ENCODE assay signal across 9 cellular contexts in the genomic region with DNA sequence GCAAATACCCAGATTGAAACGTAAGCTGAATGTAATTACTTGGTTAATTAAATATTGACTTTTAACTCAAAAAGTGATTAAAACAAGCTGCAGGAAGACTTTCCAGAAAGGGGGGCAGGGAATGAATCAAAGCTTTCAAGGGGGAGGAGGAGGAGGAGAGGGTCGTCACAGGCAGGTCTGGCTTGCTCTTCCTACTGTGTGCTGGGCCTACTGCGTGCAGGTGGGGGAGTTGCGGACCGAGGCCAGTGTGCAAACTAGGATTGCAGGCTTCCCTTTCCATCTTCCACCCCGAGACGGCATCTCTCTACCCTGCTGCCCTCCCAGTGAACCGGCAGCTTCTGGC. TPM values are rescaled to one million over a fixed set of nuclear protein-coding genes. Genes with fewer than 3 reads are reported as not detected.
DNase-seq lines count a peak whose midpoint lies in the region; ATAC-seq, FAIRE-seq and TF ChIP-seq lines count a peak whose summit lies in the region.
"Had no signal": no experiment of that assay in that cellular context is flagged by ENCODE, and none has a peak within 500 bp of the region (broad histone marks: within the 10 kb centered on the region; RNA-seq: fewer than 3 reads in every experiment).

No MANE protein-coding gene starts in this region.

- peaks cover 57% of the 10 kb centered on the region for H3K79me2 ChIP-seq in MM.1S (ENCODE audit: low read length)
- no peaks in the 10 kb centered on the region for H3K79me2 ChIP-seq in endothelial cell of umbilical vein (ENCODE audit: control insufficient read depth, insufficient read depth, low read length)
- no peaks in the 10 kb centered on the region for H3K79me2 ChIP-seq in neural cell (replicated peaks; ENCODE audit: insufficient read depth, low read length)

- H3K9me3 ChIP-seq in MM.1S (replicated peaks; ENCODE audit: insufficient read depth, low read length) (no peaks in the 10 kb centered on the region), endothelial cell of umbilical vein (replicated peaks; ENCODE audit: control insufficient read depth, insufficient read depth, low read length) (no peaks in the 10 kb centered on the region), neural cell (ENCODE audit: low read length) (no peaks in the 10 kb centered on the region)

- H3K27ac ChIP-seq in MM.1S (ENCODE audit: low read length) (peak overlapping the region; percentile 5; the same call in 1 of the 2 replicates), endothelial cell of umbilical vein (ENCODE audit: insufficient read depth, low read depth, low read length) (no peak overlapping the region), neural cell (ENCODE audit: low read length) (no peak overlapping the region)

- POLR2A ChIA-PET in BJ (lab: Charles Lee) = no interaction called here
- POLR2A ChIA-PET in endothelial cell of umbilical vein (lab: Charles Lee) = no interaction called here

- H3K9me2 ChIP-seq in MM.1S (replicated peaks; ENCODE audit: insufficient read depth, low read length) (no peaks in the 10 kb centered on the region), neural cell (ENCODE audit: insufficient read depth, low read length) (no peaks in the 10 kb centered on the region)

- H3K27me3 ChIP-seq in BJ (ENCODE audit: control insufficient read depth, insufficient read depth, low read length) = peaks cover 10% of the 10 kb centered on the region
- no peaks in the 10 kb centered on the region for H3K27me3 ChIP-seq in MM.1S (replicated peaks; ENCODE audit: insufficient read depth, low read length)
- no peaks in the 10 kb centered on the region for H3K27me3 ChIP-seq in endothelial cell of umbilical vein (ENCODE audit: control insufficient read depth in 2 of 2, insufficient read depth in 2 of 2, low read length in 2 of 2)
- peaks cover 20% of the 10 kb centered on the region for H3K27me3 ChIP-seq in neural cell (ENCODE audit: insufficient read depth, low read depth, low read length)

- CTCF ChIA-PET in BJ (lab: Yijun Ruan, JAX) (interaction anchor here (0.7 to 3.8 kb wide), 5 partner anchors 59 to 837 kb away, joined by 5 to 36 read pairs (median 13); no protein-coding TSS in a partner anchor), endothelial cell of umbilical vein (lab: Charles Lee) (interaction anchor here (0.8 to 1.6 kb wide), 5 partner anchors 13 to 836 kb away, joined by 3 to 8 read pairs (median 5); no protein-coding TSS in a partner anchor)

- H3F3A ChIP-seq in MM.1S (ENCODE audit: insufficient read depth, low read length) = peaks cover 14% of the 10 kb centered on the region
- H3F3A ChIP-seq in neural cell (ENCODE audit: insufficient read depth, low read length, poor library complexity, severe bottlenecking) = no peaks in the 10 kb centered on the region

- no peak overlapping the region; the same call in 1 of the 2 replicates for H2AFZ ChIP-seq in MM.1S (ENCODE audit: low read length)
- H2AFZ ChIP-seq in endothelial cell of umbilical vein (ENCODE audit: low read depth, low read length) = peak overlapping the region; percentile 78
- no peak overlapping the region for H2AFZ ChIP-seq in neural cell (ENCODE audit: low read depth, low read length)

- intact Hi-C loops in endothelial cell of umbilical vein (cut with micrococcal nuclease) = no loop called here

- no peak for FAIRE-seq in endothelial cell of umbilical vein (lab: Jason Lieb, UNC)
- FAIRE-seq in D721Med (lab: Jason Lieb, UNC) = no peak

- H3K9ac ChIP-seq in MM.1S (ENCODE audit: low read length) (peak overlapping the region; percentile 84), endothelial cell of umbilical vein (replicated peaks; ENCODE audit: extremely low read depth, insufficient read depth, low read length) (peak overlapping the region; percentile 73), neural cell (ENCODE audit: low read length) (peak overlapping the region; percentile 60)

- H3K4me1 ChIP-seq in MM.1S (ENCODE audit: low read length) (peaks cover 23% of the 10 kb centered on the region), endothelial cell of umbilical vein (ENCODE audit: control insufficient read depth, extremely low read depth, insufficient read depth, low read length) (peaks cover 22% of the 10 kb centered on the region)

- TF ChIP-seq CTCF in BJ (IDR thresholded peaks at IDR 0.05; ENCODE audit: insufficient read depth, low read depth, low read length) (no peak), MM.1S (IDR thresholded peaks at IDR 0.05; ENCODE audit: low read length) (no peak), endothelial cell of umbilical vein (IDR thresholded peaks at IDR 0.05; ENCODE audit: extremely low read depth in 1 of 2, insufficient read depth in 1 of 2, low read depth in 1 of 2, low read length in 2 of 2) (no peak), neural cell (IDR thresholded peaks at IDR 0.05; ENCODE audit: poor library complexity, severe bottlenecking) (no peak), D721Med (IDR thresholded peaks at IDR 0.05; ENCODE audit: insufficient read depth, missing control alignments) (no peak)

- dilution Hi-C loops in endothelial cell of umbilical vein (cut with MboI; ENCODE audit: extremely low pct_ligation_motif_present, low sequenced_read_pairs) = no loop called here

- ATAC-seq in HG02678 (IDR thresholded peaks at IDR 0.05; ENCODE audit: unreplicated experiment) = no peak

- H3K36me3 ChIP-seq in BJ (ENCODE audit: control insufficient read depth, insufficient read depth, low read length) (no peaks in the 10 kb centered on the region), MM.1S (replicated peaks; ENCODE audit: insufficient read depth, low read length) (peaks cover 4% of the 10 kb centered on the region; the same call in 1 of the 2 replicates), endothelial cell of umbilical vein (ENCODE audit: control insufficient read depth in 2 of 2, extremely low read depth in 1 of 2, insufficient read depth in 2 of 2, low read length in 2 of 2) (no peaks in the 10 kb centered on the region), neural cell (ENCODE audit: insufficient read depth, low read length) (no peaks in the 10 kb centered on the region)

- H3K9me1 ChIP-seq in endothelial cell of umbilical vein (replicated peaks; ENCODE audit: control insufficient read depth, extremely low read depth, insufficient read depth, low read length) = no peaks in the 10 kb centered on the region

- H3K4me2 ChIP-seq in MM.1S (ENCODE audit: low read depth, low read length) (peak overlapping the region; percentile 56), endothelial cell of umbilical vein (ENCODE audit: insufficient read depth, low read length) (peak overlapping the region; percentile 78), neural cell (ENCODE audit: low read length) (peak overlapping the region; percentile 97)

- no peak for DNase-seq in BJ (ENCODE audit: low read depth)
- DNase-seq in MM.1S = no peak
- DNase-seq in endothelial cell of umbilical vein (ENCODE audit: low read depth, low spot score) = no peak
- no peak for DNase-seq in LoVo (ENCODE audit: low spot score)
- DNase-seq in D721Med (ENCODE audit: insufficient read length, low spot score) = no peak
- DNase-seq in SKM-1 treated with dmso at 0.1 percent for 144 hours (lab: John Stamatoyannopoulos, UW; ENCODE audit: unreplicated experiment) = no peak
- DNase-seq: activated T-cell treated with anti-CD3 and anti-CD28 coated beads, Interleukin-2, amount 50 U/mL, for 4 hours had no signal

- peak overlapping the region; percentile 59 for H3K4me3 ChIP-seq in BJ (ENCODE audit: low read depth, low read length)
- H3K4me3 ChIP-seq in MM.1S (ENCODE audit: low read length) = peak overlapping the region; percentile 95
- H3K4me3 ChIP-seq in endothelial cell of umbilical vein (replicated peaks in 1 of 3; ENCODE audit: insufficient read depth in 1 of 3, low read depth in 1 of 3, low read length in 3 of 3) = peak overlapping the region in 2 of 3 experiments; percentile 60 to 84
- H3K4me3 ChIP-seq in neural cell (ENCODE audit: low read length) = peak overlapping the region; percentile 91

- H4K20me1 ChIP-seq in MM.1S (ENCODE audit: insufficient read depth, low read length) = no peaks in the 10 kb centered on the region
- no peaks in the 10 kb centered on the region for H4K20me1 ChIP-seq in endothelial cell of umbilical vein (replicated peaks; ENCODE audit: control insufficient read depth, extremely low read depth, insufficient read depth, low read length)
- no peaks in the 10 kb centered on the region for H4K20me1 ChIP-seq in neural cell (ENCODE audit: insufficient read depth)

- no peak for TF ChIP-seq POLR2A in endothelial cell of umbilical vein (IDR thresholded peaks at IDR 0.05; ENCODE audit: low read depth, low read length)

- BruUV-seq in endothelial cell of umbilical vein (replicated peaks; lab: Mats Ljungman, UMichigan) = no TSS peak

- TF ChIP-seq RAD21 in neural cell (conservative IDR thresholded peaks at IDR 0.05) = no peak

- no peak for TF ChIP-seq EP300 in neural cell (conservative IDR thresholded peaks at IDR 0.05; ENCODE audit: poor library complexity, severe bottlenecking)

TF ChIP-seq in endothelial cell of umbilical vein, 7 proteins besides CTCF, POLR2A, EP300 and RAD21 (continues in another document):
- TF ChIP-seq MYC (IDR thresholded peaks at IDR 0.05; ENCODE audit: low read depth, low read length) = no peak
- TF ChIP-seq POLR2AphosphoS5 (IDR thresholded peaks at IDR 0.05; ENCODE audit: insufficient read depth, low read depth, low read length) = no peak
- no peak for TF ChIP-seq GATA2 (IDR thresholded peaks at IDR 0.05; ENCODE audit: insufficient read depth, insufficient read length, low read depth, low read length)
- TF ChIP-seq FOS (IDR thresholded peaks at IDR 0.05; ENCODE audit: borderline replicate concordance, insufficient read depth, low read length) = no peak

TF ChIP-seq in neural cell, 6 proteins besides CTCF, POLR2A, EP300 and RAD21 (continues in another document):
- TF ChIP-seq TAF1 (IDR thresholded peaks at IDR 0.05; ENCODE audit: low read depth) = no peak
- TF ChIP-seq POLR2AphosphoS5 (IDR thresholded peaks at IDR 0.05) = no peak
- no peak for TF ChIP-seq SMC3 (conservative IDR thresholded peaks at IDR 0.05; ENCODE audit: poor library complexity)
- no peak for TF ChIP-seq EZH2 (IDR thresholded peaks at IDR 0.05; ENCODE audit: borderline replicate concordance, insufficient read depth, low read length, poor library complexity, severe bottlenecking)

RNA-seq across cellular contexts. Expression of a gene that starts 1.1 kb away (rescaled TPM):
- 10.7 and 13.2 TPM in 2 replicates for polyA plus RNA-seq in BJ (2011; rRNA removed)
- 22.5 and 27.0 TPM in 2 replicates for polyA minus RNA-seq in BJ (2011; rRNA and poly(A)+ RNA removed)
- 140 and 160 TPM in 2 replicates for total RNA-seq in endothelial cell of umbilical vein
- 58.5 and 78.8 TPM in 2 replicates for polyA plus RNA-seq in endothelial cell of umbilical vein
- 40.5 and 42.7 TPM in 2 replicates for polyA plus RNA-seq in endothelial cell of umbilical vein (2011; cell fraction: cytosol; rRNA removed)
- 38.9 and 54.0 TPM in 2 replicates for polyA plus RNA-seq in endothelial cell of umbilical vein (2011; cell fraction: nucleus; rRNA removed)
- 116 and 138 TPM in 2 replicates for polyA plus RNA-seq in endothelial cell of umbilical vein (2012)
- 107 and 134 TPM in 2 replicates for polyA minus RNA-seq in endothelial cell of umbilical vein
- not detected for polyA minus RNA-seq in endothelial cell of umbilical vein (2011; cell fraction: cytosol; rRNA and poly(A)+ RNA removed)
- 49.6 and 80.8 TPM in 2 replicates for polyA minus RNA-seq in endothelial cell of umbilical vein (2011; cell fraction: nucleus; rRNA and poly(A)+ RNA removed)
- polyA plus RNA-seq in neural cell = 27.0 and 30.0 TPM in 2 replicates
- 32.4 and 38.8 TPM in 2 replicates for polyA minus RNA-seq in neural cell
